ENCODE assay signal across 37 cellular contexts in genomic region chr7:135023622-135024021, GRCh38. TPM values are rescaled to one million over a fixed set of nuclear protein-coding genes. Genes with fewer than 3 reads are reported as not detected.
DNase-seq lines count a peak whose midpoint lies in the region; ATAC-seq, FAIRE-seq and TF ChIP-seq lines count a peak whose summit lies in the region.
"Had no signal": no experiment of that assay in that cellular context is flagged by ENCODE, and none has a peak within 500 bp of the region (broad histone marks: within the 10 kb centered on the region; RNA-seq: fewer than 3 reads in every experiment).

No MANE protein-coding gene starts in this region.

- no peak overlapping the region for H3K27ac ChIP-seq in H1 (ENCODE audit: low read depth, low read length)
- H3K27ac ChIP-seq in kidney (ENCODE audit: low read depth in 2 of 2, low read length in 2 of 2) = no peak overlapping the region
- H3K27ac ChIP-seq in neuronal stem cell (replicated peaks; ENCODE audit: low read length) = no peak overlapping the region
- no peak overlapping the region for H3K27ac ChIP-seq in spleen
- H3K27ac ChIP-seq: 22Rv1; A549; BLaER1; BLaER1 treated with 17β-estradiol and CSF1 and Interleukin-3, amounts not matched to agents 10 nM and 100 nM; C4-2B had no signal

- H3K79me1 ChIP-seq in H1 (ENCODE audit: low read depth, low read length) (no peaks in the 10 kb centered on the region; the same call in 1 of the 2 replicates), neuronal stem cell (ENCODE audit: low read depth, low read length) (no peaks in the 10 kb centered on the region)

- no peaks in the 10 kb centered on the region for H3K4me1 ChIP-seq in H1 (replicated peaks in 1 of 4; ENCODE audit: control insufficient read depth in 3 of 4, insufficient read depth in 4 of 4, low read length in 3 of 4)
- no peaks in the 10 kb centered on the region for H3K4me1 ChIP-seq in kidney (ENCODE audit: control insufficient read depth in 1 of 2, insufficient read depth in 1 of 2, low read depth in 1 of 2, low read length in 2 of 2)
- no peaks in the 10 kb centered on the region for H3K4me1 ChIP-seq in neuronal stem cell (ENCODE audit: control insufficient read depth in 2 of 2, insufficient read depth in 1 of 2, low read depth in 1 of 2, low read length in 2 of 2)
- H3K4me1 ChIP-seq in spleen = no peaks in the 10 kb centered on the region
- H3K4me1 ChIP-seq: A549; BE2C; BLaER1; BLaER1 treated with 17β-estradiol and CSF1 and Interleukin-3, amounts not matched to agents 10 nM and 100 nM; Caco-2 had no signal

- H2AK5ac ChIP-seq in H1 (ENCODE audit: low read depth, low read length) (0 out of 2 replicates have a peak overlapping the region, but pooled peaks have one; percentile 82), neuronal stem cell (ENCODE audit: low read depth, low read length) (no peak overlapping the region)

- H2BK120ac ChIP-seq in H1 (replicated peaks; ENCODE audit: low read depth, low read length) (no peak overlapping the region), neuronal stem cell (ENCODE audit: low read depth, low read length) (no peak overlapping the region)

- H2BK5ac ChIP-seq in H1 (ENCODE audit: low read depth, low read length) (no peak overlapping the region), neuronal stem cell (ENCODE audit: low read length) (no peak overlapping the region)

- H3K36me3 Mint-ChIP-seq in HFFc6 (ENCODE audit: low read depth) = no peaks in the 10 kb centered on the region
- H3K36me3 Mint-ChIP-seq: CD14-positive monocyte; CD4-positive, CD25-positive, alpha-beta regulatory T cell; CD8-positive, alpha-beta T cell had no signal

- no peak overlapping the region for H2BK20ac ChIP-seq in H1 (ENCODE audit: low read length)

- no peak for TF ChIP-seq EP300 in H1 (IDR thresholded peaks at IDR 0.05; ENCODE audit: borderline replicate concordance in 1 of 2, low read depth in 2 of 2, low read length in 2 of 2)

- peaks cover 2% of the 10 kb centered on the region; the same call in 1 of the 2 replicates for H3K27me3 Mint-ChIP-seq in HFFc6 (ENCODE audit: insufficient read depth)
- H3K27me3 Mint-ChIP-seq: B cell; CD4-positive, alpha-beta memory T cell; CD4-positive, alpha-beta T cell; CD4-positive, CD25-positive, alpha-beta regulatory T cell; CD8-positive, alpha-beta memory T cell had no signal

- CTCF ChIA-PET in H1 (lab: Charles Lee; ENCODE audit: partially characterized antibody) = interaction anchor here (0.9 to 2.9 kb wide), 5 partner anchors 10 to 140 kb away, joined by 3 to 10 read pairs (median 3); no protein-coding TSS in a partner anchor

- H4K8ac ChIP-seq in H1 (ENCODE audit: extremely low read depth, insufficient read depth, low read length) = no peak overlapping the region
- no peak overlapping the region for H4K8ac ChIP-seq in neuronal stem cell (ENCODE audit: low read depth, low read length)

- H3K9ac ChIP-seq in H1 (replicated peaks in 1 of 4; ENCODE audit: extremely low read depth in 1 of 4, low read depth in 3 of 4, low read length in 3 of 4) (no peak overlapping the region), kidney (ENCODE audit: low read length in 2 of 2) (no peak overlapping the region), neuronal stem cell (ENCODE audit: low read depth, low read length, poor library complexity) (peak overlapping the region; percentile 45)
- H3K9ac ChIP-seq: BLaER1; BLaER1 treated with 17β-estradiol and CSF1 and Interleukin-3, amounts not matched to agents 10 nM and 100 nM had no signal

- no peak overlapping the region for H3K56ac ChIP-seq in H1 (replicated peaks; ENCODE audit: insufficient read length, low read depth, low read length)

- POLR2A ChIA-PET in H1 (lab: Charles Lee; ENCODE audit: partially characterized antibody) = interaction anchor here (1.6 kb wide), 1 partner anchor 37 kb away, joined by 5 read pairs; the partner anchor contains the start of gene AGBL3

- H3K36me3 ChIP-seq in H1 (ENCODE audit: control insufficient read depth in 2 of 4, insufficient read depth in 4 of 4, low read length in 3 of 4) = no peaks in the 10 kb centered on the region
- no peaks in the 10 kb centered on the region for H3K36me3 ChIP-seq in kidney (ENCODE audit: control insufficient read depth in 1 of 2, insufficient read depth in 2 of 2, low read length in 2 of 2)
- no peaks in the 10 kb centered on the region for H3K36me3 ChIP-seq in neuronal stem cell (replicated peaks in 1 of 2; ENCODE audit: control insufficient read depth in 2 of 2, insufficient read depth in 2 of 2, low read length in 2 of 2)
- no peaks in the 10 kb centered on the region for H3K36me3 ChIP-seq in spleen
- H3K36me3 ChIP-seq: BE2C, BLaER1 had no signal

- H3K9me3 ChIP-seq in H1 (ENCODE audit: insufficient read depth in 2 of 2, low read depth in 1 of 2, low read length in 1 of 2) = no peaks in the 10 kb centered on the region; a peak in 1 of 4 replicates
- no peaks in the 10 kb centered on the region for H3K9me3 ChIP-seq in kidney (ENCODE audit: control insufficient read depth in 1 of 2, low read length in 2 of 2)
- H3K9me3 ChIP-seq in neuronal stem cell (replicated peaks in 1 of 2; ENCODE audit: control insufficient read depth in 2 of 2, insufficient read depth in 1 of 2, low read depth in 1 of 2, low read length in 2 of 2) = no peaks in the 10 kb centered on the region
- H3K9me3 ChIP-seq in spleen = peaks cover 0 to 20% (median 14%) of the 10 kb centered on the region in 8 donors
- H3K9me3 ChIP-seq: A549, BE2C, Caco-2 had no signal

- TF ChIP-seq CTCF in H1 (IDR thresholded peaks at IDR 0.05; ENCODE audit: control extremely low read depth in 1 of 3, insufficient read depth in 1 of 3, low read depth in 1 of 3, low read length in 3 of 3) = no peak
- TF ChIP-seq CTCF in kidney (IDR thresholded peaks at IDR 0.05; ENCODE audit: borderline replicate concordance, extremely low read depth, insufficient read depth) = no peak
- no peak for TF ChIP-seq CTCF in spleen (IDR thresholded peaks at IDR 0.05 in 8 of 11, conservative IDR thresholded peaks at IDR 0.05 in 3 of 11)
- no peak for TF ChIP-seq CTCF in HFFc6 (IDR thresholded peaks at IDR 0.05)

- H3K9me3 Mint-ChIP-seq in HFFc6 = no peaks in the 10 kb centered on the region; the same call in 1 of the 2 replicates

- H3K18ac ChIP-seq in H1 (ENCODE audit: extremely low read depth, low read length) (no peak overlapping the region), neuronal stem cell (ENCODE audit: low read length) (no peak overlapping the region)

- no peak for ATAC-seq in SK-N-SH treated with all-trans-retinoic acid at 6 μM for 48 hours
- ATAC-seq in HG03135 (IDR thresholded peaks at IDR 0.05; ENCODE audit: unreplicated experiment) = no peak
- ATAC-seq: A549; CD8-positive, alpha-beta T cell had no signal

- no peak overlapping the region for H2BK12ac ChIP-seq in H1 (ENCODE audit: low read depth, low read length)
- no peak overlapping the region for H2BK12ac ChIP-seq in neuronal stem cell (ENCODE audit: low read length)

- no peak for TF ChIP-seq POLR2A in H1 (IDR thresholded peaks at IDR 0.05; ENCODE audit: control extremely low read depth in 1 of 2, low read depth in 2 of 2, low read length in 2 of 2)
- TF ChIP-seq POLR2A in spleen (IDR thresholded peaks at IDR 0.05) = no peak

- H2BK15ac ChIP-seq in H1 (ENCODE audit: low read length) (no peak overlapping the region), neuronal stem cell (ENCODE audit: low read length) (no peak overlapping the region)

- no peak overlapping the region for H4K91ac ChIP-seq in H1 (replicated peaks; ENCODE audit: insufficient read length, low read length)
- H4K91ac ChIP-seq in neuronal stem cell (ENCODE audit: low read depth, low read length, poor library complexity) = no peak overlapping the region

- H3K27ac Mint-ChIP-seq in HFFc6 = no peak overlapping the region
- H3K27ac Mint-ChIP-seq: B cell; CD14-positive monocyte; CD4-positive, alpha-beta T cell; CD4-positive, CD25-positive, alpha-beta regulatory T cell; CD8-positive, alpha-beta memory T cell; CD8-positive, alpha-beta T cell had no signal

- H3K4ac ChIP-seq in H1 (replicated peaks; ENCODE audit: insufficient read length, low read depth, low read length) = no peak overlapping the region
- no peak overlapping the region for H3K4ac ChIP-seq in neuronal stem cell (ENCODE audit: low read length)

- H3K27me3 ChIP-seq in H1 (replicated peaks in 1 of 4; ENCODE audit: control insufficient read depth in 3 of 4, extremely low read depth in 1 of 4, insufficient read depth in 3 of 4, low read length in 3 of 4) = no peaks in the 10 kb centered on the region
- H3K27me3 ChIP-seq in neuronal stem cell (ENCODE audit: control insufficient read depth in 3 of 3, insufficient read depth in 3 of 3, low read depth in 1 of 3, low read length in 3 of 3) = no peaks in the 10 kb centered on the region
- H3K27me3 ChIP-seq in spleen (replicated peaks in 1 of 7) = no peaks in the 10 kb centered on the region
- H3K27me3 ChIP-seq: BE2C; BLaER1; BLaER1 treated with 17β-estradiol and CSF1 and Interleukin-3, amounts not matched to agents 10 nM and 100 nM had no signal

- no peaks in the 10 kb centered on the region for H3K4me1 Mint-ChIP-seq in HFFc6 (ENCODE audit: low read depth)
- H3K4me1 Mint-ChIP-seq: B cell; CD14-positive monocyte; CD4-positive, alpha-beta memory T cell; CD4-positive, CD25-positive, alpha-beta regulatory T cell; CD8-positive, alpha-beta memory T cell had no signal

- no peaks in the 10 kb centered on the region for H3K79me2 ChIP-seq in H1 (ENCODE audit: control insufficient read depth in 1 of 2, insufficient read depth in 2 of 2, low read length in 2 of 2)

- no peak overlapping the region for H3K4me3 Mint-ChIP-seq in HFFc6
- H3K4me3 Mint-ChIP-seq: B cell; CD14-positive monocyte; CD4-positive, alpha-beta memory T cell; CD4-positive, alpha-beta T cell; CD4-positive, CD25-positive, alpha-beta regulatory T cell; CD8-positive, alpha-beta memory T cell; CD8-positive, alpha-beta T cell had no signal

- H4K5ac ChIP-seq in H1 (ENCODE audit: insufficient read length, low read depth, low read length) = no peak overlapping the region

- H3K4me3 ChIP-seq in H1 (ENCODE audit: extremely low read depth in 1 of 4, insufficient read depth in 2 of 4, low read depth in 3 of 4, low read length in 4 of 4) (no peak overlapping the region), kidney (ENCODE audit: low read length in 2 of 2) (no peak overlapping the region), neuronal stem cell (ENCODE audit: low read length in 2 of 2) (no peak overlapping the region), spleen (no peak overlapping the region)
- H3K4me3 ChIP-seq: A549; BLaER1; BLaER1 treated with 17β-estradiol and CSF1 and Interleukin-3, amounts not matched to agents 10 nM and 100 nM had no signal

- no peaks in the 10 kb centered on the region for H3K23me2 ChIP-seq in H1 (ENCODE audit: low read depth, low read length)

- intact Hi-C loops in kidney (cut with DNase I) = no loop called here
- intact Hi-C loops in spleen (cut with DNase I; ENCODE audit: low total_unique reads) = no loop called here
- intact Hi-C loops in posterior vena cava (cut with DNase I) = no loop called here

- H3K14ac ChIP-seq in H1 (ENCODE audit: insufficient read length) (no peak overlapping the region), neuronal stem cell (ENCODE audit: low read length) (no peak overlapping the region)

- no peak overlapping the region for H3K4me2 ChIP-seq in H1 (ENCODE audit: insufficient read depth in 1 of 2, low read depth in 2 of 2, low read length in 2 of 2)
- H3K4me2 ChIP-seq in neuronal stem cell (ENCODE audit: insufficient read depth, low read length, poor library complexity, severe bottlenecking) = no peak overlapping the region
- H3K4me2 ChIP-seq: A549; BLaER1; BLaER1 treated with 17β-estradiol and CSF1 and Interleukin-3, amounts not matched to agents 10 nM and 100 nM had no signal

- no peaks in the 10 kb centered on the region for H4K20me1 ChIP-seq in H1 (replicated peaks in 1 of 2; ENCODE audit: control insufficient read depth in 1 of 2, insufficient read depth in 2 of 2, low read length in 2 of 2)
- H4K20me1 ChIP-seq: BLaER1; BLaER1 treated with 17β-estradiol and CSF1 and Interleukin-3, amounts not matched to agents 10 nM and 100 nM had no signal

- WGBS in H1 (ENCODE audit: extremely low coverage in 1 of 2, insufficient coverage in 1 of 2, insufficient read length in 1 of 2, insufficient replicate concordance in 2 of 2, low coverage in 1 of 2, low lambda C conversion rate in 2 of 2, missing lambda C conversion rate in 1 of 2), 2 experiments = 97% methylated on average over 2 of the region's 2 CpGs; no CpG with 5 or more reads in 1 of the 2 experiments
- WGBS in neuronal stem cell (ENCODE audit: extremely low coverage in 2 of 2, insufficient read length in 2 of 2, insufficient replicate concordance in 1 of 2), 2 donors = no CpG with 5 or more reads among the region's 2 CpGs
- WGBS in spleen, 5 donors = 88 to 100% (median 94%) methylated on average over 2 of the region's 2 CpGs

- TF ChIP-seq RAD21 in H1 (IDR thresholded peaks at IDR 0.05 in 1 of 2, conservative IDR thresholded peaks at IDR 0.05 in 1 of 2; ENCODE audit: low read depth in 2 of 2, low read length in 2 of 2) = no peak

- H3K23ac ChIP-seq in H1 (ENCODE audit: insufficient read length) (no peak overlapping the region), neuronal stem cell (ENCODE audit: low read depth, low read length, poor library complexity) (no peak overlapping the region)

- no peak overlapping the region for H2AFZ ChIP-seq in H1 (ENCODE audit: low read length)
- no peak overlapping the region for H2AFZ ChIP-seq in neuronal stem cell (ENCODE audit: low read length)

- FAIRE-seq in H1 (lab: Jason Lieb, UNC) (no peak), kidney (lab: Jason Lieb, UNC) (no peak)
- FAIRE-seq: A204.1, A549, D721Med had no signal

- no peak for DNase-seq in H1 (ENCODE audit: low read depth in 1 of 2, low spot score in 2 of 2)
- DNase-seq in kidney = peak; percentile 35
- no peak for DNase-seq in neuronal stem cell (ENCODE audit: low spot score)
- DNase-seq in spleen = peak; percentile 64
- no peak for DNase-seq in HFFc6
- no peak for DNase-seq in posterior vena cava (ENCODE audit: low spot score)
- DNase-seq: 8988T; ACHN; AML-193; BE2C; C1 segment of cervical spinal cord; Caco-2; Calu3; CD4-positive, alpha-beta memory T cell; CD4-positive, alpha-beta T cell; CD4-positive, CD25-positive, alpha-beta regulatory T cell; CD8-positive, alpha-beta memory T cell; CD8-positive, alpha-beta T cell; COR-L47; DMS 273 treated with DMSO at 0.1 percent for 48 hours; DMS153; DMS53; DMS79; DMS79 treated with DMSO at 0.1 percent for 48 hours; DND-41; EL had no signal

RNA-seq across cellular contexts. Expression of gene AGBL3, which starts 37.3 kb away (rescaled TPM):
- total RNA-seq in H1 (2021; fragmentation: NEBNext Ultra II Directional; extraction: Animal tissue kit (Norgen Biotek cat#: 25700)) = 1.9 and 2.0 TPM in 2 replicates
- polyA plus RNA-seq in H1 (2011; rRNA removed) = 0.49 and 1.1 TPM in 2 replicates
- polyA plus RNA-seq in H1 (2011; cell fraction: cytosol; rRNA removed) = 1.9 TPM
- 0.86 TPM for polyA plus RNA-seq in H1 (2011; cell fraction: nucleus; rRNA removed)
- polyA plus RNA-seq in H1 (2012, experiment 1 of 2) = 0.79 to 2.3 TPM (median 1.6 TPM) in 4 replicates
- polyA plus RNA-seq in H1 (2012, experiment 2 of 2) = 0.91 TPM
- polyA plus RNA-seq in H1 (2013, experiment 1 of 2) = 2.1 TPM
- polyA plus RNA-seq in H1 (2013, experiment 2 of 2) = 1.4 TPM
- 1.8 and 1.9 TPM in 2 replicates for polyA minus RNA-seq in H1 (2011; rRNA and poly(A)+ RNA removed)
- polyA minus RNA-seq in H1 (2011; cell fraction: cytosol; rRNA and poly(A)+ RNA removed) = 0.66 TPM
- polyA minus RNA-seq in H1 (2011; cell fraction: nucleus; rRNA and poly(A)+ RNA removed) = 3.0 TPM
- total RNA-seq in kidney = 7.6 TPM
- polyA plus RNA-seq in kidney (ENCODE audit: insufficient read depth, low read depth, low replicate concordance) = 2.1 TPM
- polyA plus RNA-seq in neuronal stem cell (2013, experiment 1 of 2) = 2.1 TPM
- 2.2 TPM for polyA plus RNA-seq in neuronal stem cell (2013, experiment 2 of 2)
- 10 to 100 TPM in 1 of 7 donors, 1 to 10 TPM in 6; 3.6 to 12.9 (median 5.1) TPM for total RNA-seq in spleen
- polyA plus RNA-seq in spleen = 1 to 10 TPM; 1.2 to 1.5 (median 1.3) TPM
- under 1 TPM; 0.38 to 0.76 (median 0.68) TPM for total RNA-seq in HFFc6 (2021; fragmentation: NEBNext Ultra II Directional; extraction: Animal tissue kit (Norgen Biotek cat#: 25700))
- 1 to 10 TPM; 4.3 to 5.6 TPM for total RNA-seq in posterior vena cava

Comparison
In these comparisons a context has a peak if more than half of its experiments do, and no peak if none do; other contexts are left out.
1. DNase-seq: peak in kidney (single experiment) and spleen (single experiment); none in H1 (0 of 2), neuronal stem cell (single experiment), HFFc6 (single experiment) and posterior vena cava (single experiment).